8 cellular contexts compared by ENCODE assay signal in the genomic region with DNA sequence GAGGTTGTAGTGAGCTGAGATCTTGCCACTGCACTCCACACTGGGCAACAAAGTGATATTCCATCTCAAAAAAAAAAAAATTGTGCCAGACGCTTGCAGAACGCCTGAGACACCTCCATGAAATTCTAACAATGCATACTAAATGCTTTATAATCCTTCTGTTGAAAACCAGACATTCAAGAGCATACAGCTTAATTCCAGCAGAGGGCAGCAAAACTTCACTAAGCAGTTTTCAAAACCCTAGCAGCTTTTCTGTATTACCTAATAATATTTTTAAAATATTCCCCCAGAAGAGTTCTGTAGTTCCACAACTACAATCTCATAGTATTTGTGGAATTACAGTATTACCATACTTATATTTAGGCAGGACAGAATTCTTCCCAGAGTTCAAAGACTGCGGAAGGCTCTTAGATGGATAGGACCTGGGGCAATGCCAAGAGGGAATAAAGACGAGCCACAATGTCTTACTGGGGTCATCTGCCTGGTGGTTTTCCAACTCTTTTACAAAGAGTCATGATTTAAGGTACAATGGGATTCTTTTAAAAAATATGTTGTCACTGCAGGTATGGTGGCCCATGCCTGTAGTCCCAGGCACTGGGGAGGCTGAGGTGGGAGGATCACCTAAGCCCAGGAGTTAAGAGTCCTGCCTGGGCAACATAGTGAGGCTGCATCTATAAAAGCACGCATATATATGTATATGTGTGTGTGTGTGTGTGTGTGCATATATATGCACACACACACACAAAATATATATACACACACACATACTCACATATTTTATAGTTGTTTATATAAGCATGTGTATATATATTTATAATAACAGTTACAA. TPM values are rescaled to one million over a fixed set of nuclear protein-coding genes. Genes with fewer than 3 reads are reported as not detected.
DNase-seq lines count a peak whose midpoint lies in the region; ATAC-seq and TF ChIP-seq lines count a peak whose summit lies in the region.

No MANE protein-coding gene starts in this region.

- H3K4me1 Mint-ChIP-seq in CD4-positive, CD25-positive, alpha-beta regulatory T cell, result peaks cover 5 to 19% (median 15%) of the 10 kb centered on the region in 4 donors
- no peaks in the 10 kb centered on the region for H3K4me1 Mint-ChIP-seq in neural progenitor cell

- no peaks in the 10 kb centered on the region for H3K27me3 Mint-ChIP-seq in CD4-positive, CD25-positive, alpha-beta regulatory T cell
- H3K27me3 Mint-ChIP-seq in neural progenitor cell (ENCODE audit: insufficient read depth, low read depth), result no peaks in the 10 kb centered on the region

- H3K27ac ChIP-seq in CD4-positive, CD25-positive, alpha-beta regulatory T cell (ENCODE audit: insufficient read depth, low read length, poor library complexity, severe bottlenecking), result no peak overlapping the region
- H3K27ac ChIP-seq in neural progenitor cell, result no peak overlapping the region

- H3F3A ChIP-seq in neural progenitor cell (ENCODE audit: low read depth), result no peaks in the 10 kb centered on the region

- no peaks in the 10 kb centered on the region for H3K79me2 ChIP-seq in neural progenitor cell (ENCODE audit: low read depth)

- no peaks in the 10 kb centered on the region for H4K20me1 ChIP-seq in neural progenitor cell (ENCODE audit: low read depth)

- no peak overlapping the region for H3K4me2 ChIP-seq in neural progenitor cell

- peak; percentile 46 to 82 (median 74) for DNase-seq in CD4-positive, CD25-positive, alpha-beta regulatory T cell
- DNase-seq in NCI-H460 (ENCODE audit: extremely low read depth, low read depth) (peak; percentile 56), fibroblast of peridontal ligament (ENCODE audit: extremely low read depth) (peak; percentile 89), neural progenitor cell (ENCODE audit: low spot score) (peak; percentile 78)
- peak; percentile 21 to 30 for DNase-seq in activated CD4-positive, alpha-beta T cell treated with anti-CD3 and anti-CD28 coated beads, Interleukin-2, amount 50 U/mL, for 48 hours

- H3K27me3 ChIP-seq in CD4-positive, CD25-positive, alpha-beta regulatory T cell (ENCODE audit: control insufficient read depth, insufficient read depth, low read length), result no peaks in the 10 kb centered on the region
- no peaks in the 10 kb centered on the region for H3K27me3 ChIP-seq in neural progenitor cell

- H3K4me3 Mint-ChIP-seq in CD4-positive, CD25-positive, alpha-beta regulatory T cell, result no peak overlapping the region
- no peak overlapping the region for H3K4me3 Mint-ChIP-seq in neural progenitor cell

- H3K36me3 ChIP-seq in CD4-positive, CD25-positive, alpha-beta regulatory T cell (ENCODE audit: control insufficient read depth, insufficient read depth, low read length), result no peaks in the 10 kb centered on the region
- H3K36me3 ChIP-seq in neural progenitor cell, result no peaks in the 10 kb centered on the region

- no peaks in the 10 kb centered on the region for H3K4me1 ChIP-seq in CD4-positive, CD25-positive, alpha-beta regulatory T cell (ENCODE audit: control insufficient read depth, insufficient read depth, low read length, poor library complexity, severe bottlenecking)
- H3K4me1 ChIP-seq in neural progenitor cell, result no peaks in the 10 kb centered on the region

- no peaks in the 10 kb centered on the region for H3K9me3 ChIP-seq in CD4-positive, CD25-positive, alpha-beta regulatory T cell (ENCODE audit: control insufficient read depth in 2 of 2, low read length in 2 of 2)
- H3K9me3 ChIP-seq in neural progenitor cell (ENCODE audit: low read depth), result no peaks in the 10 kb centered on the region

- ATAC-seq in CD4-positive, CD25-positive, alpha-beta regulatory T cell (ENCODE audit: low read depth in 2 of 2), result peak; percentile 60 to 67
- peak; percentile 61 for ATAC-seq in GM21825 (IDR thresholded peaks at IDR 0.05; ENCODE audit: unreplicated experiment)
- ATAC-seq in HG02870 (IDR thresholded peaks at IDR 0.05; ENCODE audit: unreplicated experiment), result no peak
- ATAC-seq in HG02885 (IDR thresholded peaks at IDR 0.05; ENCODE audit: poor library complexity, unreplicated experiment), result no peak

- H3K9ac ChIP-seq in neural progenitor cell, result no peak overlapping the region

- peaks cover 0 to 2% (median 0%) of the 10 kb centered on the region in 7 donors for H3K9me3 Mint-ChIP-seq in CD4-positive, CD25-positive, alpha-beta regulatory T cell
- peaks cover 5% of the 10 kb centered on the region for H3K9me3 Mint-ChIP-seq in neural progenitor cell

- peak overlapping the region in 1 of 3 donors; percentile 3 for H3K27ac Mint-ChIP-seq in CD4-positive, CD25-positive, alpha-beta regulatory T cell
- no peak overlapping the region for H3K27ac Mint-ChIP-seq in neural progenitor cell

- H3K36me3 Mint-ChIP-seq in CD4-positive, CD25-positive, alpha-beta regulatory T cell, result no peaks in the 10 kb centered on the region
- H3K36me3 Mint-ChIP-seq in neural progenitor cell, result no peaks in the 10 kb centered on the region

- peak; percentile 93 for TF ChIP-seq CTCF in neural progenitor cell (IDR thresholded peaks at IDR 0.05)

- H2AFZ ChIP-seq in neural progenitor cell (replicated peaks), result no peak overlapping the region

- H3K4me3 ChIP-seq in CD4-positive, CD25-positive, alpha-beta regulatory T cell (ENCODE audit: low read depth, low read length), result no peak overlapping the region
- H3K4me3 ChIP-seq in neural progenitor cell, result no peak overlapping the region

RNA-seq across cellular contexts. Expression of a gene that starts 19.6 kb away (rescaled TPM):
- total RNA-seq in CD4-positive, CD25-positive, alpha-beta regulatory T cell, result 77.4 TPM
- polyA plus RNA-seq in CD4-positive, CD25-positive, alpha-beta regulatory T cell, result 10 to 100 TPM; 29.3 to 38.4 (median 32.5) TPM
- 62.6 and 75.5 TPM in 2 replicates for total RNA-seq in NCI-H460 (2014; rRNA removed; shearing (Covaris generic))
- polyA plus RNA-seq in NCI-H460 (2014; cell fraction: nucleus; rRNA removed), result 26.7 and 57.3 TPM in 2 replicates
- total RNA-seq in neural progenitor cell (ENCODE audit: low replicate concordance), result 76.6 and 141 TPM in 2 replicates

Comparison
In these comparisons a context has a peak if more than half of its experiments do, and no peak if none do; other contexts are left out.
1. ATAC-seq: peak in CD4-positive, CD25-positive, alpha-beta regulatory T cell (2 of 2) and GM21825 (single experiment); none in HG02870 (single experiment) and HG02885 (single experiment).
2. DNase-seq: peak in every context shown above with its lines; median percentile 89 in fibroblast of peridontal ligament; 78 in neural progenitor cell; 74 in CD4-positive, CD25-positive, alpha-beta regulatory T cell; 56 in NCI-H460; 26 in activated CD4-positive, alpha-beta T cell treated with anti-CD3 and anti-CD28 coated beads, Interleukin-2, amount 50 U/mL, for 48 hours.